8 cellular contexts compared by ENCODE assay signal in the genomic region with DNA sequence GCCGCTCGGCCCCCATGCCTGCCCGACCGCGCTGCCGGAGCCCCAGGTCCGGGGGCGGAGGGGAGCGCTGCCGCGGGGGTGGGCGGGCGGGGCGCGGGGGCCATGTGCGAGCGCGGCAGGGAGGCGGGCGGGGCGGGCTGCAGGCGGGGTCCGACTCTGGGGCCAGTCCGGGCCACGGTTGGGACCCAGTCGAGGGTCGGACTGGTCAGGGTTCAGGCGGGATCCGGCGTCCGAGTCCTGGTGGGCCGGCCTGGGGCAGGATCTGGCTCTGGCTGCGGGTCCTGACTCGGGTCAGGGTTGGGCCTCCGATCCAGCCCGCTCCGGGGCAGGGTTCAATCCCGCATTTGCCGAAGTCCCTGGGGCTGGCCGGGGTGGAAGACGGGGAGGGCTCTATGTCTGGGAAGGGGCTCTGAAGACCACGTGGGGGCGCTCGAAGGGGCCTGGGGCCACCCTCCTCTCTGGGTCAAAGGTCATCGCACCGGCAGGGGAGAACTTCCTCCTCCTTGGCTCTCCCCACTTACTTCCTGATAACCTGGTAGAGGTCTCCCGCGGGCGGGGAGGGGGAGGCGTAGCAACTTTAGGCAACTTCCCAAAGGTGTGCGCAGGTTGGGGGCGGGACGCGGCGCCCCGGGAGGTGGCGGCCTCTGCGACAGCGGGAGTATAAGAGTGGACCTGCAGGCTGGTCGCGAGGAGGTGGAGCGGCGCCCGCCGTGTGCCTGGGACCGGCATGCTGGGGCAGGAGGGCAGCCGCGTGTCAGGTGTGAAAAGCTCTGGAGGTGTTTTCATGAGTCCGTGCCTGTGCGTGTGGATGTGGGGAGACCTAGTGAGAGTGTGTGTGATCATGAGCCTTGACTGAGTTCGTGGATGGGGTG. TPM values are rescaled to one million over a fixed set of nuclear protein-coding genes. Genes with fewer than 3 reads are reported as not detected.
DNase-seq lines count a peak whose midpoint lies in the region; ATAC-seq and TF ChIP-seq lines count a peak whose summit lies in the region.

No MANE protein-coding gene starts in this region.

- ATAC-seq in GM21576 (IDR thresholded peaks at IDR 0.05; ENCODE audit: unreplicated experiment), result peak; percentile 17

- no peaks in the 10 kb centered on the region for H3K9me3 ChIP-seq in Loucy (ENCODE audit: insufficient read depth, low read depth, low read length)

- H3K79me2 ChIP-seq in Loucy (ENCODE audit: insufficient read depth, low read length), result peaks cover 30% of the 10 kb centered on the region

- TF ChIP-seq CTCF in Loucy (conservative IDR thresholded peaks at IDR 0.05; ENCODE audit: low read length), result peak; percentile 64

- H3K9me2 ChIP-seq in Loucy (replicated peaks; ENCODE audit: low read depth, low read length), result no peaks in the 10 kb centered on the region

- peak overlapping the region; percentile 96 for H3K4me3 ChIP-seq in Loucy (ENCODE audit: low read length, poor library complexity, severe bottlenecking)

- H2AFZ ChIP-seq in Loucy (ENCODE audit: low read length), result peak overlapping the region; percentile 63

- H3K9ac ChIP-seq in Loucy (ENCODE audit: low read depth, low read length, poor library complexity, severe bottlenecking), result peak overlapping the region; percentile 88

- no peaks in the 10 kb centered on the region for H3K36me3 ChIP-seq in Loucy (ENCODE audit: insufficient read depth, low read length)

- no peaks in the 10 kb centered on the region for H3K27me3 ChIP-seq in Loucy (ENCODE audit: insufficient read depth, low read length, poor library complexity, severe bottlenecking)

- DNase-seq in DMS79 treated with DMSO at 0.1 percent for 48 hours (lab: John Stamatoyannopoulos, UW), result peak; percentile 53
- DNase-seq in T-helper 22 cell (ENCODE audit: low read depth), result peak; percentile 72
- DNase-seq in astrocyte of the hippocampus (ENCODE audit: low read depth, low spot score), result peak; percentile 60
- peak; percentile 42 for DNase-seq in iPS-NIHi7 (ENCODE audit: extremely low spot score)
- DNase-seq in stimulated activated CD4-positive, alpha-beta T cell treated with anti-CD3 and anti-CD28 coated beads, Interleukin-12 subunit alpha, Interleukin-12 subunit beta, amount 100 ng/mL, for 4 hours, result peak; percentile 65
- no peak for DNase-seq in A172 (ENCODE audit: low spot score)

- peaks cover 18% of the 10 kb centered on the region for H3K4me1 ChIP-seq in Loucy (ENCODE audit: insufficient read depth, low read length, poor library complexity, severe bottlenecking)

- peaks cover 20% of the 10 kb centered on the region for H4K20me1 ChIP-seq in Loucy (ENCODE audit: insufficient read depth, low read length, poor library complexity, severe bottlenecking)

- H3F3A ChIP-seq in Loucy (ENCODE audit: low read depth), result 0 out of 2 replicates have a peak, but pooled peaks cover 3% of the 10 kb centered on the region

- H3K4me2 ChIP-seq in Loucy (ENCODE audit: low read depth, low read length, poor library complexity, severe bottlenecking), result peak overlapping the region; percentile 93

RNA-seq across cellular contexts. Expression of gene ESRRA, which starts 0.6 kb away (rescaled TPM):
- total RNA-seq in A172 (2014; rRNA removed; shearing (Covaris generic)), result 30.4 and 46.6 TPM in 2 replicates

RNA-seq across cellular contexts. Expression of gene CATSPERZ, which starts 5.8 kb away (rescaled TPM):
- total RNA-seq in A172 (2014; rRNA removed; shearing (Covaris generic)), result not detected in 2 replicates

RNA-seq across cellular contexts. Expression of gene TRMT112, which starts 11.4 kb away (rescaled TPM):
- 454 and 683 TPM in 2 replicates for total RNA-seq in A172 (2014; rRNA removed; shearing (Covaris generic))

RNA-seq across cellular contexts. Expression of gene PRDX5, which starts 12.0 kb away (rescaled TPM):
- total RNA-seq in A172 (2014; rRNA removed; shearing (Covaris generic)), result 300 and 344 TPM in 2 replicates

RNA-seq across cellular contexts. Expression of gene KCNK4, which starts 14.8 kb away (rescaled TPM):
- 0.07 TPM in 1 of 2 replicates, not detected in the other for total RNA-seq in A172 (2014; rRNA removed; shearing (Covaris generic))
